25 cellular contexts compared by ENCODE assay signal in the genomic region with DNA sequence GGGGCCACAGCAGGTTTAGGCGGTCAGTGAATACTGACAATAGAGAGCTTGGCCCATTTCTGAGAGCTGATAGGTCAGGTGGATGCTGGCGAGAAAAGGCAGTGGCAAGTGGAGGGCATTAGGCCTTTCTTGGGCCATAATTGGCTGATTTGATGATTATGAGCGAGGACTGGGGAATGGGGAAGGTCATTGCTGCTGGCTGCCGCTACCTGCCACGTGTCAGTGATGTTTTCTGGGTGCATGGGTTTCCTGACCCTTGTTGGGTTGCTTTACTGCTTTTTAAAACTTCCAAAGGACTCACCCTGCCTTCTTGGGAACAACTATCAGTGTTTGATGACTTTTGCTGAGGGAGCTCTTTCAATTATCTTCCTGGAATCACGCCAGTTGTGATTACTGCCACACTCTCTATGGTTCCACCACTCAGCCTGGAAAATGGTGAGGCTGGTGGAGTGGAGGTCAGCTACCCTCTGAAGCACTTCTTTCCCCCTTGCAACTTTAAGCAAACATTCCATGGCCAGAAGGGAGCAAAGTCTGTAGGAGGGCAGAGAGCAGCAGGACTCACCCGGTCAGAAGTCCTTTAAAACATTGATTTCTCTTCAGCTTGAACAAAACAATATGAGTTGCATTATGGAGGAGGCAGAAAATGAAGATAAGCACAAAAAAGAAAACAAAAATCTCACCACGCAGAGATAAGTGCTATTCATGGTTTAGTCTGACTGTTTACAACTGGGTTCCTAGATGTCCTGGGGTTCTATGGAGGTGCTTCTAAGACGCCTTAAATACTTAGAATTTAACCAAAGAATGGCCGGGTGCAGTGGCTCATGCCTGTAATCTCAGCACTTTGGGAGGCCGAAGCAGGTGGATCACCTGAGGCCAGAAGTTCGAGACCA. TPM values are rescaled to one million over a fixed set of nuclear protein-coding genes. Genes with fewer than 3 reads are reported as not detected.
"Had no signal": no experiment of that assay in that cellular context is flagged by ENCODE, and none has a peak within 500 bp of the region (broad histone marks: within the 10 kb centered on the region; RNA-seq: fewer than 3 reads in every experiment).

No MANE protein-coding gene starts in this region.

- H3K27ac ChIP-seq: dorsolateral prefrontal cortex, left ventricle myocardium inferior, pancreas, stomach, testis, upper lobe of right lung, WERI-Rb-1 had no signal

- H3K9me3 Mint-ChIP-seq: activated naive CD4-positive, alpha-beta T cell treated with anti-CD3 and anti-CD28 coated beads, Interleukin-2, amount 10 ng/mL, durations not matched to agents 7 days and 5 days; activated naive CD8-positive, alpha-beta T cell treated with anti-CD3 and anti-CD28 coated beads, Interleukin-2, amount 50 U/mL, for 24 hours; brain; stimulated activated effector memory CD8-positive, alpha-beta T cell treated with anti-CD3 and anti-CD28 coated beads, Interleukin-12 subunit alpha, Interleukin-12 subunit beta, amount 100 ng/mL, for 72 hours had no signal

- H3K36me3 Mint-ChIP-seq: activated naive CD4-positive, alpha-beta T cell treated with anti-CD3 and anti-CD28 coated beads, Interleukin-2, amount 10 ng/mL, durations not matched to agents 7 days and 5 days; brain; naive B cell; stimulated activated effector memory CD8-positive, alpha-beta T cell treated with anti-CD3 and anti-CD28 coated beads, Interleukin-12 subunit alpha, Interleukin-12 subunit beta, amount 100 ng/mL, for 72 hours had no signal

- H3K4me3 Mint-ChIP-seq: activated naive CD4-positive, alpha-beta T cell treated with anti-CD3 and anti-CD28 coated beads, Interleukin-2, amount 10 ng/mL, durations not matched to agents 7 days and 5 days; activated naive CD8-positive, alpha-beta T cell treated with anti-CD3 and anti-CD28 coated beads, Interleukin-2, amount 50 U/mL, for 24 hours; brain; naive B cell; stimulated activated effector memory CD8-positive, alpha-beta T cell treated with anti-CD3 and anti-CD28 coated beads, Interleukin-12 subunit alpha, Interleukin-12 subunit beta, amount 100 ng/mL, for 72 hours had no signal

- ATAC-seq: activated naive CD8-positive, alpha-beta T cell treated with anti-CD3 and anti-CD28 coated beads, Interleukin-2, amount 50 U/mL, for 24 hours; pancreas; sciatic nerve; stimulated activated effector memory CD8-positive, alpha-beta T cell treated with anti-CD3 and anti-CD28 coated beads, Interleukin-12 subunit alpha, Interleukin-12 subunit beta, amount 100 ng/mL, for 72 hours; upper lobe of right lung had no signal

- H3K4me1 ChIP-seq: left ventricle myocardium inferior, pancreas, testis, upper lobe of right lung had no signal

- FAIRE-seq: frontal cortex, pancreas had no signal

- H3K4me1 Mint-ChIP-seq: activated naive CD4-positive, alpha-beta T cell treated with anti-CD3 and anti-CD28 coated beads, Interleukin-2, amount 10 ng/mL, durations not matched to agents 7 days and 5 days; activated naive CD8-positive, alpha-beta T cell treated with anti-CD3 and anti-CD28 coated beads, Interleukin-2, amount 50 U/mL, for 24 hours; brain; naive B cell; stimulated activated effector memory CD8-positive, alpha-beta T cell treated with anti-CD3 and anti-CD28 coated beads, Interleukin-12 subunit alpha, Interleukin-12 subunit beta, amount 100 ng/mL, for 72 hours had no signal

- H3K27me3 Mint-ChIP-seq: naive B cell had no signal

- H3K27ac Mint-ChIP-seq: activated naive CD4-positive, alpha-beta T cell treated with anti-CD3 and anti-CD28 coated beads, Interleukin-2, amount 10 ng/mL, durations not matched to agents 7 days and 5 days; activated naive CD8-positive, alpha-beta T cell treated with anti-CD3 and anti-CD28 coated beads, Interleukin-2, amount 50 U/mL, for 24 hours; naive B cell; stimulated activated effector memory CD8-positive, alpha-beta T cell treated with anti-CD3 and anti-CD28 coated beads, Interleukin-12 subunit alpha, Interleukin-12 subunit beta, amount 100 ng/mL, for 72 hours had no signal

- H3K9me3 ChIP-seq: left ventricle myocardium inferior, pancreas, stomach, testis, upper lobe of right lung had no signal

- H3K4me3 ChIP-seq: dorsolateral prefrontal cortex, left ventricle myocardium inferior, pancreas, stomach, testis, upper lobe of right lung had no signal

- DNase-seq: activated CD4-positive, alpha-beta T cell treated with anti-CD3 and anti-CD28 coated beads for 1 hour; activated CD8-positive, alpha-beta memory T cell treated with anti-CD3 and anti-CD28 coated beads for 24 hours; activated CD8-positive, alpha-beta memory T cell treated with anti-CD3 and anti-CD28 coated beads, Interleukin-2, amount 50 U/mL, for 48 hours; activated effector memory CD4-positive, alpha-beta T cell treated with Interleukin-2 at 50 U/mL for 16 hours; activated naive CD4-positive, alpha-beta T cell treated with anti-CD3 and anti-CD28 coated beads, Interleukin-2, amount 10 ng/mL, durations not matched to agents 7 days and 5 days; activated naive CD8-positive, alpha-beta T cell treated with anti-CD3 and anti-CD28 coated beads, Interleukin-2, amount 50 U/mL, for 24 hours; activated T-cell treated with anti-CD3 and anti-CD28 coated beads, Interleukin-2, amount 50 U/mL, for 48 hours; anterior cingulate cortex; caudate nucleus; dorsolateral prefrontal cortex; erythroblast; left ventricle myocardium inferior; naive B cell; pancreas; stimulated activated CD4-positive, alpha-beta T cell treated with anti-CD3 and anti-CD28 coated beads, Interleukin-4, amount 100 ng/mL, for 24 hours; stomach; testis; upper lobe of right lung; WERI-Rb-1 had no signal

- H3K27me3 ChIP-seq: testis, upper lobe of right lung had no signal

- H3K36me3 ChIP-seq: left ventricle myocardium inferior, pancreas, stomach, upper lobe of right lung, WERI-Rb-1 had no signal

RNA-seq across cellular contexts. Expression of a gene that starts 12.1 kb away (rescaled TPM):
- total RNA-seq: dorsolateral prefrontal cortex, frontal cortex, kidney epithelial cell, left ventricle myocardium inferior, mononuclear cell, sciatic nerve, stomach, testis, upper lobe of right lung had no signal
- polyA plus RNA-seq: pancreas, stomach had no signal
